1 cellular context compared by ENCODE assay signal in the genomic region with DNA sequence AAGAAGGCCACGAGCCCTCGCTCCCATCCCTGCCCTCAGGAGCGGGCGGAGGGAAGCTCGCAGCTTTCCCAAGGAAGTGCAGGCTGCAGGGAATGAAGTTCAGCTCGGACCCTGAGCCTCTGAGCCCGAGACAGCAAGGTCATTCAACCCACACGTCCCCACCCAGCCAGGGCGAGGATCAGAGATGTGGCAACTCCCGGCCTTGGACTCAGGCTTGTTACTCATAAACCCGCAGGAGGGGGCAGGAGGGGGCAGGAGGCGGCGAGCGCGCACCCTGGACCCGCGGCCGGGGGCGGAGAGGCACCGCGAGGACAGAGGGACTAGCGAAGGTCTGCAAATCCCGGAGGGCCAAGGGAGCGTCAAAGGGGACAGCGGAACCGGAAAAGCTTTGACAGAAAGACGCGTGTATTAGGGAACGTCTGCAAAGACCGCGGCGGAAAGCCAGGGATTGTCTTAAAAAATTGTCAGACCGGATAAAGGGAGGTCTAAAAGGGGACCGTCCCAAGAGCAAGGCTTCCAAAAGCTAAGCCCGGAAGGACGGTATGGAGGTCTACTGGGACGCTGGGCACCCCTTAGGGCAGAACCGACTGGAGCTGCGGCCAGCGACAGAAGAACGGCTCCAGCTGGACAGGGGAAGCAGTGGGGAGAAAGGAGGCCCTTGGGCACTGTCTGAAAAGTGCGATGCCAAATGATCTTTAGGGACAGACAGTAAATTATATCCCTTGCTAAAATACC.
TF ChIP-seq lines count a peak whose summit lies in the region.

No MANE protein-coding gene starts in this region.

TF ChIP-seq in GM12878, 131 proteins besides CTCF, POLR2A, EP300 and RAD21 (continued from another document and continues in another):
- TF ChIP-seq CHD1 (IDR thresholded peaks at IDR 0.05; ENCODE audit: low read depth, low read length) (0 out of 2 replicates have a peak, but pooled peaks have one; percentile 21), IRF4 (IDR thresholded peaks at IDR 0.05; ENCODE audit: low read depth, low read length) (no peak), MXI1 (IDR thresholded peaks at IDR 0.05; ENCODE audit: low read depth, low read length) (peak; percentile 91), PAX5 (IDR thresholded peaks at IDR 0.05; ENCODE audit: borderline replicate concordance, low read depth, low read length) (no peak), NRF1 (conservative IDR thresholded peaks at IDR 0.05; ENCODE audit: low read depth, low read length) (no peak), BACH1 (IDR thresholded peaks at IDR 0.05; ENCODE audit: borderline replicate concordance) (no peak), NFXL1 (IDR thresholded peaks at IDR 0.05; ENCODE audit: borderline replicate concordance) (no peak), CREB1 (IDR thresholded peaks at IDR 0.05; ENCODE audit: low read depth) (peak; percentile 86), ZNF384 (IDR thresholded peaks at IDR 0.05; ENCODE audit: borderline replicate concordance, low read depth, low read length) (no peak), PAX8 (IDR thresholded peaks at IDR 0.05) (peak; percentile 70; the same call in 1 of the 2 replicates), CHD4 (IDR thresholded peaks at IDR 0.05) (no peak), SREBF2 (IDR thresholded peaks at IDR 0.05; ENCODE audit: low read length) (no peak), SIN3A (IDR thresholded peaks at IDR 0.05; ENCODE audit: low read depth, low read length) (peak; percentile 48; the same call in 1 of the 2 replicates), SP1 (IDR thresholded peaks at IDR 0.05; ENCODE audit: low read depth, low read length) (no peak), NR2C1 (IDR thresholded peaks at IDR 0.05) (no peak; the same call in 1 of the 2 replicates), ZNF24 (IDR thresholded peaks at IDR 0.05) (no peak), BHLHE40 (IDR thresholded peaks at IDR 0.05; ENCODE audit: borderline replicate concordance in 1 of 2, low read depth in 2 of 2, low read length in 1 of 2) (peak in 1 of 2 experiments; percentile 3; a peak in 1 of 4 replicates), ETV6 (conservative IDR thresholded peaks at IDR 0.05 in 1 of 2, IDR thresholded peaks at IDR 0.05 in 1 of 2; ENCODE audit: borderline replicate concordance in 1 of 2, low read depth in 1 of 2) (peak in 1 of 2 experiments; percentile 36; a peak in 2 of 4 replicates), IKZF1 (conservative IDR thresholded peaks at IDR 0.05) (peak; percentile 58), MEF2A (IDR thresholded peaks at IDR 0.05; ENCODE audit: insufficient read depth, low read depth, low read length) (peak; percentile 37; the same call in 1 of the 2 replicates), BCL11A (IDR thresholded peaks at IDR 0.05; ENCODE audit: low read depth, low read length) (no peak), JUNB (IDR thresholded peaks at IDR 0.05) (peak; percentile 100), TCF3 (IDR thresholded peaks at IDR 0.05; ENCODE audit: borderline replicate concordance, insufficient read depth, low read depth, low read length) (no peak), NR2C2 (IDR thresholded peaks at IDR 0.05; ENCODE audit: borderline replicate concordance, control insufficient read depth, insufficient read length, low read depth) (no peak), EED (IDR thresholded peaks at IDR 0.05; ENCODE audit: low read depth) (0 out of 2 replicates have a peak, but pooled peaks have one; percentile 14), POU2F2 (IDR thresholded peaks at IDR 0.05; ENCODE audit: borderline replicate concordance, low read depth, low read length) (peak; percentile 8; the same call in 2 of the 3 replicates), BRCA1 (IDR thresholded peaks at IDR 0.05; ENCODE audit: low read depth, low read length) (peak; percentile 32; the same call in 1 of the 2 replicates), STAT3 (IDR thresholded peaks at IDR 0.05; ENCODE audit: low read depth, low read length) (no peak)
- TF ChIP-seq, protein P1, sequence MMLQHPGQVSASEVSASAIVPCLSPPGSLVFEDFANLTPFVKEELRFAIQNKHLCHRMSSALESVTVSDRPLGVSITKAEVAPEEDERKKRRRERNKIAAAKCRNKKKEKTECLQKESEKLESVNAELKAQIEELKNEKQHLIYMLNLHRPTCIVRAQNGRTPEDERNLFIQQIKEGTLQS (IDR thresholded peaks at IDR 0.05; ENCODE audit: borderline replicate concordance, extremely low read depth, low read depth, low read length), result no peak
- TF ChIP-seq, protein P2, sequence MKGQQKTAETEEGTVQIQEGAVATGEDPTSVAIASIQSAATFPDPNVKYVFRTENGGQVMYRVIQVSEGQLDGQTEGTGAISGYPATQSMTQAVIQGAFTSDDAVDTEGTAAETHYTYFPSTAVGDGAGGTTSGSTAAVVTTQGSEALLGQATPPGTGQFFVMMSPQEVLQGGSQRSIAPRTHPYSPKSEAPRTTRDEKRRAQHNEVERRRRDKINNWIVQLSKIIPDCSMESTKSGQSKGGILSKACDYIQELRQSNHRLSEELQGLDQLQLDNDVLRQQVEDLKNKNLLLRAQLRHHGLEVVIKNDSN (IDR thresholded peaks at IDR 0.05; ENCODE audit: borderline replicate concordance, extremely low read length, insufficient read depth, low read depth, low read length), result no peak
- TF ChIP-seq, protein P3, sequence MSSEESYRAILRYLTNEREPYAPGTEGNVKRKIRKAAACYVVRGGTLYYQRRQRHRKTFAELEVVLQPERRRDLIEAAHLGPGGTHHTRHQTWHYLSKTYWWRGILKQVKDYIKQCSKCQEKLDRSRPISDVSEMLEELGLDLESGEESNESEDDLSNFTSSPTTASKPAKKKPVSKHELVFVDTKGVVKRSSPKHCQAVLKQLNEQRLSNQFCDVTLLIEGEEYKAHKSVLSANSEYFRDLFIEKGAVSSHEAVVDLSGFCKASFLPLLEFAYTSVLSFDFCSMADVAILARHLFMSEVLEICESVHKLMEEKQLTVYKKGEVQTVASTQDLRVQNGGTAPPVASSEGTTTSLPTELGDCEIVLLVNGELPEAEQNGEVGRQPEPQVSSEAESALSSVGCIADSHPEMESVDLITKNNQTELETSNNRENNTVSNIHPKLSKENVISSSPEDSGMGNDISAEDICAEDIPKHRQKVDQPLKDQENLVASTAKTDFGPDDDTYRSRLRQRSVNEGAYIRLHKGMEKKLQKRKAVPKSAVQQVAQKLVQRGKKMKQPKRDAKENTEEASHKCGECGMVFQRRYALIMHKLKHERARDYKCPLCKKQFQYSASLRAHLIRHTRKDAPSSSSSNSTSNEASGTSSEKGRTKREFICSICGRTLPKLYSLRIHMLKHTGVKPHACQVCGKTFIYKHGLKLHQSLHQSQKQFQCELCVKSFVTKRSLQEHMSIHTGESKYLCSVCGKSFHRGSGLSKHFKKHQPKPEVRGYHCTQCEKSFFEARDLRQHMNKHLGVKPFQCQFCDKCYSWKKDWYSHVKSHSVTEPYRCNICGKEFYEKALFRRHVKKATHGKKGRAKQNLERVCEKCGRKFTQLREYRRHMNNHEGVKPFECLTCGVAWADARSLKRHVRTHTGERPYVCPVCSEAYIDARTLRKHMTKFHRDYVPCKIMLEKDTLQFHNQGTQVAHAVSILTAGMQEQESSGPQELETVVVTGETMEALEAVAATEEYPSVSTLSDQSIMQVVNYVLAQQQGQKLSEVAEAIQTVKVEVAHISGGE (CRISPR knock-in tag; IDR thresholded peaks at IDR 0.05), result no peak
- TF ChIP-seq, protein P4, sequence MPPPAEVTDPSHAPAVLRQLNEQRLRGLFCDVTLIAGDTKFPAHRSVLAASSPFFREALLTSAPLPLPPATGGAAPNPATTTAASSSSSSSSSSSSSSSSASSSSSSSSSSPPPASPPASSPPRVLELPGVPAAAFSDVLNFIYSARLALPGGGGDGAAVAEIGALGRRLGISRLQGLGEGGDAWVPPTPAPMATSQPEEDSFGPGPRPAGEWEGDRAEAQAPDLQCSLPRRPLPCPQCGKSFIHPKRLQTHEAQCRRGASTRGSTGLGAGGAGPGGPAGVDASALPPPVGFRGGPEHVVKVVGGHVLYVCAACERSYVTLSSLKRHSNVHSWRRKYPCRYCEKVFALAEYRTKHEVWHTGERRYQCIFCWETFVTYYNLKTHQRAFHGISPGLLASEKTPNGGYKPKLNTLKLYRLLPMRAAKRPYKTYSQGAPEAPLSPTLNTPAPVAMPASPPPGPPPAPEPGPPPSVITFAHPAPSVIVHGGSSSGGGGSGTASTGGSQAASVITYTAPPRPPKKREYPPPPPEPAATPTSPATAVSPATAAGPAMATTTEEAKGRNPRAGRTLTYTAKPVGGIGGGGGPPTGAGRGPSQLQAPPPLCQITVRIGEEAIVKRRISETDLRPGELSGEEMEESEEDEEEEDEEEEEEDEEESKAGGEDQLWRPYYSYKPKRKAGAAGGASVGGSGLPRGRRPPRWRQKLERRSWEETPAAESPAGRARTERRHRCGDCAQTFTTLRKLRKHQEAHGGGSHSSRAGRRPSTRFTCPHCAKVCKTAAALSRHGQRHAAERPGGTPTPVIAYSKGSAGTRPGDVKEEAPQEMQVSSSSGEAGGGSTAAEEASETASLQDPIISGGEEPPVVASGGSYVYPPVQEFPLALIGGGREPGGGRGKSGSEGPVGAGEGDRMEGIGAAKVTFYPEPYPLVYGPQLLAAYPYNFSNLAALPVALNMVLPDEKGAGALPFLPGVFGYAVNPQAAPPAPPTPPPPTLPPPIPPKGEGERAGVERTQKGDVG (CRISPR knock-in tag; IDR thresholded peaks at IDR 0.05), result no peak
- TF ChIP-seq, protein P5, sequence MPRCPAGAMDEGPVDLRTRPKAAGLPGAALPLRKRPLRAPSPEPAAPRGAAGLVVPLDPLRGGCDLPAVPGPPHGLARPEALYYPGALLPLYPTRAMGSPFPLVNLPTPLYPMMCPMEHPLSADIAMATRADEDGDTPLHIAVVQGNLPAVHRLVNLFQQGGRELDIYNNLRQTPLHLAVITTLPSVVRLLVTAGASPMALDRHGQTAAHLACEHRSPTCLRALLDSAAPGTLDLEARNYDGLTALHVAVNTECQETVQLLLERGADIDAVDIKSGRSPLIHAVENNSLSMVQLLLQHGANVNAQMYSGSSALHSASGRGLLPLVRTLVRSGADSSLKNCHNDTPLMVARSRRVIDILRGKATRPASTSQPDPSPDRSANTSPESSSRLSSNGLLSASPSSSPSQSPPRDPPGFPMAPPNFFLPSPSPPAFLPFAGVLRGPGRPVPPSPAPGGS (IDR thresholded peaks at IDR 0.05; ENCODE audit: borderline replicate concordance, insufficient read depth, low read depth, low read length, poor library complexity, severe bottlenecking), result peak; percentile 27
- TF ChIP-seq, protein P6, sequence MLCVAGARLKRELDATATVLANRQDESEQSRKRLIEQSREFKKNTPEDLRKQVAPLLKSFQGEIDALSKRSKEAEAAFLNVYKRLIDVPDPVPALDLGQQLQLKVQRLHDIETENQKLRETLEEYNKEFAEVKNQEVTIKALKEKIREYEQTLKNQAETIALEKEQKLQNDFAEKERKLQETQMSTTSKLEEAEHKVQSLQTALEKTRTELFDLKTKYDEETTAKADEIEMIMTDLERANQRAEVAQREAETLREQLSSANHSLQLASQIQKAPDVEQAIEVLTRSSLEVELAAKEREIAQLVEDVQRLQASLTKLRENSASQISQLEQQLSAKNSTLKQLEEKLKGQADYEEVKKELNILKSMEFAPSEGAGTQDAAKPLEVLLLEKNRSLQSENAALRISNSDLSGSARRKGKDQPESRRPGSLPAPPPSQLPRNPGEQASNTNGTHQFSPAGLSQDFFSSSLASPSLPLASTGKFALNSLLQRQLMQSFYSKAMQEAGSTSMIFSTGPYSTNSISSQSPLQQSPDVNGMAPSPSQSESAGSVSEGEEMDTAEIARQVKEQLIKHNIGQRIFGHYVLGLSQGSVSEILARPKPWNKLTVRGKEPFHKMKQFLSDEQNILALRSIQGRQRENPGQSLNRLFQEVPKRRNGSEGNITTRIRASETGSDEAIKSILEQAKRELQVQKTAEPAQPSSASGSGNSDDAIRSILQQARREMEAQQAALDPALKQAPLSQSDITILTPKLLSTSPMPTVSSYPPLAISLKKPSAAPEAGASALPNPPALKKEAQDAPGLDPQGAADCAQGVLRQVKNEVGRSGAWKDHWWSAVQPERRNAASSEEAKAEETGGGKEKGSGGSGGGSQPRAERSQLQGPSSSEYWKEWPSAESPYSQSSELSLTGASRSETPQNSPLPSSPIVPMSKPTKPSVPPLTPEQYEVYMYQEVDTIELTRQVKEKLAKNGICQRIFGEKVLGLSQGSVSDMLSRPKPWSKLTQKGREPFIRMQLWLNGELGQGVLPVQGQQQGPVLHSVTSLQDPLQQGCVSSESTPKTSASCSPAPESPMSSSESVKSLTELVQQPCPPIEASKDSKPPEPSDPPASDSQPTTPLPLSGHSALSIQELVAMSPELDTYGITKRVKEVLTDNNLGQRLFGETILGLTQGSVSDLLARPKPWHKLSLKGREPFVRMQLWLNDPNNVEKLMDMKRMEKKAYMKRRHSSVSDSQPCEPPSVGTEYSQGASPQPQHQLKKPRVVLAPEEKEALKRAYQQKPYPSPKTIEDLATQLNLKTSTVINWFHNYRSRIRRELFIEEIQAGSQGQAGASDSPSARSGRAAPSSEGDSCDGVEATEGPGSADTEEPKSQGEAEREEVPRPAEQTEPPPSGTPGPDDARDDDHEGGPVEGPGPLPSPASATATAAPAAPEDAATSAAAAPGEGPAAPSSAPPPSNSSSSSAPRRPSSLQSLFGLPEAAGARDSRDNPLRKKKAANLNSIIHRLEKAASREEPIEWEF (IDR thresholded peaks at IDR 0.05; ENCODE audit: insufficient replicate concordance, low read depth, low read length), result no peak
- TF ChIP-seq, protein P7, sequence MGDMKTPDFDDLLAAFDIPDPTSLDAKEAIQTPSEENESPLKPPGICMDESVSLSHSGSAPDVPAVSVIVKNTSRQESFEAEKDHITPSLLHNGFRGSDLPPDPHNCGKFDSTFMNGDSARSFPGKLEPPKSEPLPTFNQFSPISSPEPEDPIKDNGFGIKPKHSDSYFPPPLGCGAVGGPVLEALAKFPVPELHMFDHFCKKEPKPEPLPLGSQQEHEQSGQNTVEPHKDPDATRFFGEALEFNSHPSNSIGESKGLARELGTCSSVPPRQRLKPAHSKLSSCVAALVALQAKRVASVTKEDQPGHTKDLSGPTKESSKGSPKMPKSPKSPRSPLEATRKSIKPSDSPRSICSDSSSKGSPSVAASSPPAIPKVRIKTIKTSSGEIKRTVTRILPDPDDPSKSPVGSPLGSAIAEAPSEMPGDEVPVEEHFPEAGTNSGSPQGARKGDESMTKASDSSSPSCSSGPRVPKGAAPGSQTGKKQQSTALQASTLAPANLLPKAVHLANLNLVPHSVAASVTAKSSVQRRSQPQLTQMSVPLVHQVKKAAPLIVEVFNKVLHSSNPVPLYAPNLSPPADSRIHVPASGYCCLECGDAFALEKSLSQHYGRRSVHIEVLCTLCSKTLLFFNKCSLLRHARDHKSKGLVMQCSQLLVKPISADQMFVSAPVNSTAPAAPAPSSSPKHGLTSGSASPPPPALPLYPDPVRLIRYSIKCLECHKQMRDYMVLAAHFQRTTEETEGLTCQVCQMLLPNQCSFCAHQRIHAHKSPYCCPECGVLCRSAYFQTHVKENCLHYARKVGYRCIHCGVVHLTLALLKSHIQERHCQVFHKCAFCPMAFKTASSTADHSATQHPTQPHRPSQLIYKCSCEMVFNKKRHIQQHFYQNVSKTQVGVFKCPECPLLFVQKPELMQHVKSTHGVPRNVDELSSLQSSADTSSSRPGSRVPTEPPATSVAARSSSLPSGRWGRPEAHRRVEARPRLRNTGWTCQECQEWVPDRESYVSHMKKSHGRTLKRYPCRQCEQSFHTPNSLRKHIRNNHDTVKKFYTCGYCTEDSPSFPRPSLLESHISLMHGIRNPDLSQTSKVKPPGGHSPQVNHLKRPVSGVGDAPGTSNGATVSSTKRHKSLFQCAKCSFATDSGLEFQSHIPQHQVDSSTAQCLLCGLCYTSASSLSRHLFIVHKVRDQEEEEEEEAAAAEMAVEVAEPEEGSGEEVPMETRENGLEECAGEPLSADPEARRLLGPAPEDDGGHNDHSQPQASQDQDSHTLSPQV (IDR thresholded peaks at IDR 0.05), result no peak
